Comparison of ENCODE assay signal across 28 cellular contexts in the genomic region with DNA sequence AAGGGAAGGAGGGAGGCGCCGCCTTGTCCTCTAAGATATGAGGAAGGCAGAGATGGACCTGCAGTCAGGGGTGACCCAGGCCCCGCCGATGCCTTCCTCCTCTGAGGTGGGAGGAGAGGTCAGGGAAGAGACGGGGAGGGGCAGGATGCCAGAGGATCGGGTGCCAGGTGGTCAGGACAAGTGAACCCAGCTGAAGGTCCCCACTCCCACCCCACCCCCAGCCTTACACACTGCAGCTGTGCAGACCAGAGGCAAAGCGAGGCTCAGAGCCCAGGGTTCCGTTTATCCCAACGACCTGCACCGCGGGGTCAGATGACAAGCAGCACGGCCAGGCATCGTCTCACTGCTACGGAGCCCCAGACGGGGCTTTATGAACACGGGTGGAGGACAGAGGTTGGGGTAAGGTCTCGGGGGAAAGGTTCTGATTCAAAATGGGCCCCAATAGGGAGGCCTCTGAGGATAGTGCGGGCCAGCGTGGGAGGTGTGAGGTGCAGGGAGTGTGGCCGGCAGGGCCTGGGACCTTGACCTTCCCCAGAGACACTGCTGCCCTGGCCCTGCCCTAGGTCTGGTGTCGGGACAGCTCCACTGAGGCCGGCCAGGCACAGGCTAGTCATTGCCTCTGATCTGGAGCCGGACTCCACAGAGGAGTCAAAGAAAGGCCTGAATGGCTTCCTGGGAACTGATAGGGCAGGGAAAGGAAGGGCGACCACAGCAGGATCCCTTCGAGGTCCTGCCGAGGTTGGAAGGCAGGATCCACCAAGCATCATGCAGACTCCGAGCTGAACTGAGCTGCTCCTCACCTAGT.
"Had no signal": no experiment of that assay in that cellular context is flagged by ENCODE, and none has a peak within 500 bp of the region (broad histone marks: within the 10 kb centered on the region; RNA-seq: fewer than 3 reads in every experiment).

No MANE protein-coding gene starts in this region.

- H3K27me3 Mint-ChIP-seq: activated B cell treated with CpG ODN at 0.5 μM for 24 hours; activated CD8-positive, alpha-beta T cell treated with anti-CD3 and anti-CD28 coated beads for 36 hours; activated naive CD8-positive, alpha-beta T cell treated with anti-CD3 and anti-CD28 coated beads for 36 hours; brain; progenitor cell of endocrine pancreas had no signal

- ATAC-seq: activated CD8-positive, alpha-beta T cell treated with anti-CD3 and anti-CD28 coated beads for 36 hours; activated T-cell treated with anti-CD3 and anti-CD28 coated beads, Interleukin-2, amount 50 U/mL, for 72 hours; esophagus mucosa; left colon; mucosa of descending colon; SK-N-SH treated with all-trans-retinoic acid at 6 μM for 48 hours had no signal

- H3K27ac ChIP-seq: adrenal gland, cardiac muscle cell, sigmoid colon, testis had no signal

- H3K4me3 ChIP-seq: adrenal gland, cardiac muscle cell, lung, mucosa of descending colon, sigmoid colon, testis had no signal

- H3K9me3 Mint-ChIP-seq: activated B cell treated with CpG ODN at 0.5 μM for 24 hours; activated CD8-positive, alpha-beta T cell treated with anti-CD3 and anti-CD28 coated beads for 36 hours; activated naive CD4-positive, alpha-beta T cell treated with anti-CD3 and anti-CD28 coated beads for 36 hours; activated naive CD8-positive, alpha-beta T cell treated with anti-CD3 and anti-CD28 coated beads for 36 hours; activated T-cell treated with anti-CD3 and anti-CD28 coated beads, Interleukin-2, amount 50 U/mL, for 72 hours; brain; nephron had no signal

- H3K27me3 ChIP-seq: adrenal gland, cardiac muscle cell, sigmoid colon, testis had no signal

- H3K9me3 ChIP-seq: adrenal gland, mucosa of descending colon, sigmoid colon, testis had no signal

- DNase-seq: activated B cell treated with CpG ODN at 0.5 μM for 24 hours; activated CD4-positive, alpha-beta T cell treated with anti-CD3 and anti-CD28 coated beads, Interleukin-2, amount 50 U/mL, for 1 hour; activated CD8-positive, alpha-beta T cell treated with anti-CD3 and anti-CD28 coated beads for 36 hours; activated effector memory CD4-positive, alpha-beta T cell treated with Interleukin-2 at 50 U/mL for 16 hours; activated naive CD4-positive, alpha-beta T cell treated with anti-CD3 and anti-CD28 coated beads for 36 hours; activated naive CD8-positive, alpha-beta T cell treated with anti-CD3 and anti-CD28 coated beads for 36 hours; activated T-cell treated with anti-CD3 and anti-CD28 coated beads, Interleukin-2, amount 50 U/mL, for 72 hours; adrenal gland; aorta; cortex of kidney; foreskin fibroblast; head of caudate nucleus; hippocampal formation; left colon; mucosa of descending colon; sigmoid colon; small intestine; stimulated activated CD4-positive, alpha-beta T cell treated with anti-CD3 and anti-CD28 coated beads, Interleukin-2, amount 100 ng/mL, for 24 hours; stimulated activated naive CD4-positive, alpha-beta T cell; T-helper 2 cell; testis had no signal

- H3K4me1 Mint-ChIP-seq: activated B cell treated with CpG ODN at 0.5 μM for 24 hours; activated naive CD8-positive, alpha-beta T cell treated with anti-CD3 and anti-CD28 coated beads for 36 hours; brain; nephron had no signal

- H3K4me3 Mint-ChIP-seq: activated B cell treated with CpG ODN at 0.5 μM for 24 hours; activated CD8-positive, alpha-beta T cell treated with anti-CD3 and anti-CD28 coated beads for 36 hours; activated naive CD4-positive, alpha-beta T cell treated with anti-CD3 and anti-CD28 coated beads for 36 hours; activated naive CD8-positive, alpha-beta T cell treated with anti-CD3 and anti-CD28 coated beads for 36 hours; activated T-cell treated with anti-CD3 and anti-CD28 coated beads, Interleukin-2, amount 50 U/mL, for 72 hours; brain; nephron had no signal

- H3K4me1 ChIP-seq: adrenal gland, sigmoid colon, testis had no signal

- H3K27ac Mint-ChIP-seq: activated B cell treated with CpG ODN at 0.5 μM for 24 hours; activated CD8-positive, alpha-beta T cell treated with anti-CD3 and anti-CD28 coated beads for 36 hours; activated naive CD4-positive, alpha-beta T cell treated with anti-CD3 and anti-CD28 coated beads for 36 hours; activated naive CD8-positive, alpha-beta T cell treated with anti-CD3 and anti-CD28 coated beads for 36 hours; activated T-cell treated with anti-CD3 and anti-CD28 coated beads, Interleukin-2, amount 50 U/mL, for 72 hours; nephron; progenitor cell of endocrine pancreas had no signal
